Comparison of ENCODE assay signal across 8 cellular contexts in the genomic region with DNA sequence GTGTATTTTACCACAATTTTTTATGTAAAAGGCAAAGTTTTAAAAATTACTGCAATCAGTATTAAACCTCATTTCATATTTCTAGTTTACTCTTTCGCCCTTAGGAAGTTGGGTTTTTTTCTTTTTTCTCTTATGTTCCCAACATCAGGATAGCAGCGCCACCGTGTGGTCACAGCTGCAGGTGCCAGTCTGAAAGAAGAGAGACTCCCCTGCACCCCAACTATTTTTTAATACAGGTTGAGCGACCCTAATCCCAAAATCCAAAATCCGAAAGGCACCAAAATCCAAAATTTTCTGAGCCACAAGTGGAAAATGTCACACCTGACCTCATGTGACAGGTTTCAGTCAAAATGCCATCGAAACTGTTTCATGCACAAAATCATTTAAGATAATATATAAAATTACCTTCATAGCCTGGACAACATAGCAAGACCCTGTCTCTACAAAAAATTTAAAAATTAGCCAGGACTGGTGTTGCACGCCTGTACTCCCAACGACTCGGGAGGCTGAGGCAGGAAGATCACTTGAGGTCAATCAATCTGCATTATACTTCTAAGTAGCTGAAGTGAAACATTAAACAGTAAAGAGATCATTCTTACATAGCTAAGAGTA. TPM values are rescaled to one million over a fixed set of nuclear protein-coding genes. Genes with fewer than 3 reads are reported as not detected.
A peak's percentile ranks its signal among the peaks of the same experiment; 100 is the strongest.
DNase-seq lines count a peak whose midpoint lies in the region; ATAC-seq and TF ChIP-seq lines count a peak whose summit lies in the region.

No MANE protein-coding gene starts in this region.

- peak; percentile 71 for DNase-seq in ACHN
- peak; percentile 71 for DNase-seq in GM20000 (ENCODE audit: low spot score)
- DNase-seq in NCI-H82 (lab: John Stamatoyannopoulos, UW): peak; percentile 78
- peak; percentile 84 for DNase-seq in activated CD8-positive, alpha-beta T cell treated with anti-CD3 and anti-CD28 coated beads, Interleukin-2, amount 10 ng/mL, durations not matched to agents 7 days and 5 days
- DNase-seq in effector memory CD4-positive, alpha-beta T cell: peak; percentile 48 to 70 (median 52)
- DNase-seq in middle frontal gyrus (ENCODE audit: extremely low spot score, low spot score): peak; percentile 53
- DNase-seq in stimulated activated CD8-positive, alpha-beta memory T cell treated with anti-CD3 and anti-CD28 coated beads, Interleukin-4, amount 100 ng/mL, for 1 hour (ENCODE audit: low read depth in 2 of 2, low spot score in 1 of 2): peak; percentile 60 to 70

- H3K27me3 ChIP-seq in effector memory CD4-positive, alpha-beta T cell (replicated peaks; ENCODE audit: control insufficient read depth, insufficient read depth, low read length, poor library complexity, severe bottlenecking): no peaks in the 10 kb centered on the region

- H3K27ac ChIP-seq in effector memory CD4-positive, alpha-beta T cell (ENCODE audit: insufficient read depth, low read length, poor library complexity, severe bottlenecking): no peak overlapping the region

- no peak overlapping the region for H3K4me3 Mint-ChIP-seq in activated CD8-positive, alpha-beta T cell treated with anti-CD3 and anti-CD28 coated beads, Interleukin-2, amount 10 ng/mL, durations not matched to agents 7 days and 5 days

- POLR2A ChIA-PET in activated CD8-positive, alpha-beta T cell treated with anti-CD3 and anti-CD28 coated beads, Interleukin-2, amount 10 ng/mL, durations not matched to agents 7 days and 5 days (lab: Charles Lee): interaction anchor here (1.8 to 2.1 kb wide), 2 partner anchors 84 to 90 kb away, joined by 6 to 9 read pairs; no protein-coding TSS in a partner anchor

- H3K4me3 ChIP-seq in effector memory CD4-positive, alpha-beta T cell (ENCODE audit: insufficient read depth, low read depth, low read length, poor library complexity, severe bottlenecking): no peak overlapping the region

- no peak overlapping the region for H3K27ac Mint-ChIP-seq in activated CD8-positive, alpha-beta T cell treated with anti-CD3 and anti-CD28 coated beads, Interleukin-2, amount 10 ng/mL, durations not matched to agents 7 days and 5 days

- TF ChIP-seq CTCF in GM20000 (IDR thresholded peaks at IDR 0.05; ENCODE audit: extremely low read depth, missing control alignments): peak; percentile 86

- no peaks in the 10 kb centered on the region for H3K36me3 Mint-ChIP-seq in activated CD8-positive, alpha-beta T cell treated with anti-CD3 and anti-CD28 coated beads, Interleukin-2, amount 10 ng/mL, durations not matched to agents 7 days and 5 days (ENCODE audit: low read depth)

- in situ Hi-C loops in ACHN (cut with HindIII; ENCODE audit: low pct_ligation_motif_present, low pct_unique_long_range_greater_than_20kb, low sequenced_read_pairs): no loop called here

- H3K4me1 Mint-ChIP-seq in activated CD8-positive, alpha-beta T cell treated with anti-CD3 and anti-CD28 coated beads, Interleukin-2, amount 10 ng/mL, durations not matched to agents 7 days and 5 days (ENCODE audit: low read depth): peaks cover 10% of the 10 kb centered on the region

- ATAC-seq in activated CD8-positive, alpha-beta T cell treated with anti-CD3 and anti-CD28 coated beads, Interleukin-2, amount 10 ng/mL, durations not matched to agents 7 days and 5 days: no peak
- no peak for ATAC-seq in HG02763 (IDR thresholded peaks at IDR 0.05; ENCODE audit: unreplicated experiment)

- H3K4me1 ChIP-seq in effector memory CD4-positive, alpha-beta T cell (ENCODE audit: control insufficient read depth, insufficient read depth, low read length, poor library complexity, severe bottlenecking): peaks cover 10% of the 10 kb centered on the region

- H3K36me3 ChIP-seq in effector memory CD4-positive, alpha-beta T cell (ENCODE audit: control insufficient read depth, insufficient read depth, low read length): no peaks in the 10 kb centered on the region

- H3K9me3 ChIP-seq in effector memory CD4-positive, alpha-beta T cell (ENCODE audit: control insufficient read depth, low read length): no peaks in the 10 kb centered on the region

- peaks cover 4% of the 10 kb centered on the region for H3K27me3 Mint-ChIP-seq in activated CD8-positive, alpha-beta T cell treated with anti-CD3 and anti-CD28 coated beads, Interleukin-2, amount 10 ng/mL, durations not matched to agents 7 days and 5 days (ENCODE audit: low read depth)

- CTCF ChIA-PET in activated CD8-positive, alpha-beta T cell treated with anti-CD3 and anti-CD28 coated beads, Interleukin-2, amount 10 ng/mL, durations not matched to agents 7 days and 5 days (lab: Charles Lee): interaction anchor here (0.9 to 11.1 kb wide), 19 partner anchors 9 to 225 kb away, joined by 3 to 395 read pairs (median 5); a partner anchor contains a TSS

- H3K9me3 Mint-ChIP-seq in activated CD8-positive, alpha-beta T cell treated with anti-CD3 and anti-CD28 coated beads, Interleukin-2, amount 10 ng/mL, durations not matched to agents 7 days and 5 days (ENCODE audit: insufficient read depth): no peaks in the 10 kb centered on the region

RNA-seq across cellular contexts. Expression of a gene that starts 21.8 kb away (rescaled TPM):
- total RNA-seq in activated CD8-positive, alpha-beta T cell treated with anti-CD3 and anti-CD28 coated beads, Interleukin-2, amount 10 ng/mL, durations not matched to agents 7 days and 5 days: not detected

RNA-seq across cellular contexts. Expression of a gene that starts 42.8 kb away (rescaled TPM):
- 1 to 10 TPM in 1 of 2 experiments, under 1 TPM in 1; 0.63 to 1.3 TPM for total RNA-seq in activated CD8-positive, alpha-beta T cell treated with anti-CD3 and anti-CD28 coated beads, Interleukin-2, amount 10 ng/mL, durations not matched to agents 7 days and 5 days

RNA-seq across cellular contexts. Expression of a gene that starts 56.3 kb away (rescaled TPM):
- total RNA-seq in activated CD8-positive, alpha-beta T cell treated with anti-CD3 and anti-CD28 coated beads, Interleukin-2, amount 10 ng/mL, durations not matched to agents 7 days and 5 days: not detected
